Comparison of ENCODE assay signal across 8 cellular contexts in the genomic region with DNA sequence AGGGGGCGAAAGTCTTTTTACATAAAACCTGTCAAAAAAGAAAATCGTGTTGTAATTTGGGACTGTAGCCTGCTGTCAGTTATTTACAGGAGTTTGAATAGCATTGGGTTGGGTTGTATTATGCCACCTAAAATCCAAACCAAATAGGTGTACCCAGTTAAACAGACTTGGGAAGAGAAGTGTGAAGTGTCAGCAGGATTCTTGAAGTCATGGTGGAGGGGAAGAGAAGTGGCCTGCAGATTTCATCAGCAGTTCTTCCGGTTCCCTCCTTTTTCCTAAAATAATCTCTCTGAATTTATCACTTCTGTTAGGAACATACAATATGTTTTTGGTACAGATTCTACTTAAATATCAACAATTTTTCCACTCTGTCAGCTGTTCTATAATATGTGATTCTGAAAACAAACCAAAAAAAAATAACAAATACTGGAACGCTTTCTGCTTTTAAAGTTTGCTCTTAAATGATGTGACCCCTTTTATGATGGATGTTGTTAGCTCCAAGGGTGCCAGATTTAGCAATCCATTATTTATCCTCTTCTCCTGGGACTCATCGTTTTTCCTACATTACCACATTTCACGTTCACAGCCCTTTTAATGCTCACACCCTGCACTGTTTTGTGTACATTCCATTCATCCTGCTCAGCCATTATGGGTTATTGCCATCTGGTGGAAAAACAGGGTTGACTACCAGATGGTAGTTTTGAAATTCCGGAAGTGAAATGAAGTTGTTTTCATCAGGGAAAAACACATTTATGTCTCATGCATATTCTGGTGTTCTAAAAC. TPM values are rescaled to one million over a fixed set of nuclear protein-coding genes. Genes with fewer than 3 reads are reported as not detected.
A peak's percentile ranks its signal among the peaks of the same experiment; 100 is the strongest.
DNase-seq lines count a peak whose midpoint lies in the region; TF ChIP-seq lines count a peak whose summit lies in the region.

No MANE protein-coding gene starts in this region.

- H3K79me2 ChIP-seq in MM.1S (ENCODE audit: low read length), result no peaks in the 10 kb centered on the region

- 46 to 53% (median 51%) methylated on average over 7 of the region's 7 CpGs for WGBS in adrenal gland, 4 donors

- no peaks in the 10 kb centered on the region for H3F3A ChIP-seq in MM.1S (ENCODE audit: insufficient read depth, low read length)

- no peak overlapping the region for H3K4me2 ChIP-seq in MM.1S (ENCODE audit: low read depth, low read length)

- H3K27ac ChIP-seq in MM.1S (ENCODE audit: low read length), result no peak overlapping the region
- H3K27ac ChIP-seq in adrenal gland, result no peak overlapping the region
- peak overlapping the region; percentile 49 to 63 for H3K27ac ChIP-seq in tibial artery

- H3K27me3 ChIP-seq in BE2C, result no peaks in the 10 kb centered on the region
- H3K27me3 ChIP-seq in MM.1S (replicated peaks; ENCODE audit: insufficient read depth, low read length), result no peaks in the 10 kb centered on the region
- no peaks in the 10 kb centered on the region for H3K27me3 ChIP-seq in adrenal gland
- H3K27me3 ChIP-seq in tibial artery, result no peaks in the 10 kb centered on the region

- H3K9me2 ChIP-seq in MM.1S (replicated peaks; ENCODE audit: insufficient read depth, low read length), result no peaks in the 10 kb centered on the region

- H3K9me3 ChIP-seq in BE2C (no peaks in the 10 kb centered on the region), MM.1S (replicated peaks; ENCODE audit: insufficient read depth, low read length) (no peaks in the 10 kb centered on the region), adrenal gland (replicated peaks in 1 of 3) (no peaks in the 10 kb centered on the region), tibial artery (no peaks in the 10 kb centered on the region)

- H4K20me1 ChIP-seq in MM.1S (ENCODE audit: insufficient read depth, low read length), result no peaks in the 10 kb centered on the region

- H3K4me3 ChIP-seq in BE2C (ENCODE audit: low read depth, low read length), result no peak overlapping the region
- no peak overlapping the region for H3K4me3 ChIP-seq in MM.1S (ENCODE audit: low read length)
- H3K4me3 ChIP-seq in adrenal gland, result peak overlapping the region in 1 of 4 donors; percentile 2
- H3K4me3 ChIP-seq in tibial artery, result peak overlapping the region; percentile 30 to 37

- no peak for TF ChIP-seq POLR2A in adrenal gland (IDR thresholded peaks at IDR 0.05)

- TF ChIP-seq CTCF in BE2C (IDR thresholded peaks at IDR 0.05; ENCODE audit: low read depth, low read length) (peak; percentile 49), MM.1S (IDR thresholded peaks at IDR 0.05; ENCODE audit: low read length) (peak; percentile 25; the same call in 1 of the 2 replicates), adrenal gland (IDR thresholded peaks at IDR 0.05) (peak in 5 of 6 experiments; percentile 50 to 71 (median 57)), tibial artery (IDR thresholded peaks at IDR 0.05) (peak; percentile 48 to 62)

- peaks cover 6% of the 10 kb centered on the region for H3K4me1 ChIP-seq in BE2C
- H3K4me1 ChIP-seq in MM.1S (ENCODE audit: low read length), result no peaks in the 10 kb centered on the region
- peaks cover 14 to 33% of the 10 kb centered on the region in 2 donors for H3K4me1 ChIP-seq in adrenal gland (replicated peaks in 1 of 2)
- peaks cover 0 to 17% (median 9%) of the 10 kb centered on the region in 4 donors for H3K4me1 ChIP-seq in tibial artery

- H3K36me3 ChIP-seq in BE2C, result no peaks in the 10 kb centered on the region
- no peaks in the 10 kb centered on the region for H3K36me3 ChIP-seq in MM.1S (replicated peaks; ENCODE audit: insufficient read depth, low read length)
- no peaks in the 10 kb centered on the region for H3K36me3 ChIP-seq in adrenal gland (replicated peaks in 1 of 2)
- no peaks in the 10 kb centered on the region for H3K36me3 ChIP-seq in tibial artery

- no peak overlapping the region for H2AFZ ChIP-seq in MM.1S (ENCODE audit: low read length)

- DNase-seq in BE2C (no peak), MM.1S (no peak), adrenal gland (peak in 1 of 7 donors; percentile 25), iris pigment epithelial cell (ENCODE audit: low read depth) (peak; percentile 96), tibial artery (peak in 1 of 2 donors; percentile 50), DMS79 (lab: John Stamatoyannopoulos, UW) (no peak), NCI-H1105 treated with DMSO at 0.1 percent for 48 hours (lab: John Stamatoyannopoulos, UW) (no peak), occipital lobe (lab: John Stamatoyannopoulos, UW) (no peak)

- H3K9ac ChIP-seq in MM.1S (ENCODE audit: low read length), result no peak overlapping the region

- intact Hi-C loops in adrenal gland (cut with DNase I) (loop anchor here in 1 of 2 donors (5.0 kb wide), 1 partner anchor 85 kb away; no protein-coding TSS in a partner anchor), tibial artery (cut with DNase I; ENCODE audit: low total_unique reads) (loop anchor here (10.0 kb wide), 1 partner anchor 83 kb away; no protein-coding TSS in a partner anchor)

RNA-seq across cellular contexts. Expression of gene ARHGAP12, which starts 18.7 kb away (rescaled TPM):
- polyA plus RNA-seq in BE2C (2012; ENCODE audit: insufficient read depth, insufficient read length, low read depth), result 3.5 TPM
- total RNA-seq in adrenal gland (10 to 100 TPM; 26.7 to 47.1 (median 31.0) TPM), occipital lobe (96.5 TPM)
- 10 to 100 TPM; 33.4 to 45.7 (median 43.3) TPM for polyA plus RNA-seq in adrenal gland

Comparison
In these comparisons a context has a peak if more than half of its experiments do, and no peak if none do; other contexts are left out.
1. H3K4me3 ChIP-seq: peak in tibial artery (2 of 2); none in BE2C (single experiment) and MM.1S (single experiment).
2. H3K27ac ChIP-seq: peak in tibial artery (2 of 2); none in MM.1S (single experiment) and adrenal gland (0 of 5).
3. Peak in every context shown above with its lines, with median percentiles within 50 percentile points of each other: CTCF ChIP-seq.